ENCODE assay signal across 8 cellular contexts in genomic region chr21:42892931-42893660, GRCh38. TPM values are rescaled to one million over a fixed set of nuclear protein-coding genes. Genes with fewer than 3 reads are reported as not detected.
DNase-seq lines count a peak whose midpoint lies in the region; TF ChIP-seq lines count a peak whose summit lies in the region.

Gene NDUFV3 (plus strand): TSS chr21:42893309. CDS start chr21:42893334, 25 bp downstream.

- peak within 1 kb of the TSS; percentile 87 to 90 (median 88) for H3K4me3 Mint-ChIP-seq in nephron
- H3K4me3 Mint-ChIP-seq in stimulated activated naive CD8-positive, alpha-beta T cell treated with anti-CD3 and anti-CD28 coated beads, Interleukin-15, Interleukin-2, amounts not matched to agents 100 ng/mL and 50 ng/mL, for 24 hours: peak within 1 kb of the TSS; percentile 89

- no peaks in the 10 kb centered on the region for H3K9me3 Mint-ChIP-seq in nephron
- no peaks in the 10 kb centered on the region for H3K9me3 Mint-ChIP-seq in stimulated activated naive CD8-positive, alpha-beta T cell treated with anti-CD3 and anti-CD28 coated beads, Interleukin-15, Interleukin-2, amounts not matched to agents 100 ng/mL and 50 ng/mL, for 24 hours

- DNase-seq in ELF-1 (ENCODE audit: low read depth, low spot score) (peak; percentile 100), H7 (peak; percentile 99), M059J (ENCODE audit: low read depth) (peak; percentile 99), SHP77 (lab: John Stamatoyannopoulos, UW) (peak; percentile 97), fibroblast of pulmonary artery (ENCODE audit: low read depth) (peak; percentile 98)
- DNase-seq in activated effector memory CD4-positive, alpha-beta T cell treated with Interleukin-2 at 50 U/mL for 16 hours: peak; percentile 100

- peaks cover 4% of the 10 kb centered on the region for H3K36me3 Mint-ChIP-seq in nephron (ENCODE audit: low read depth)
- peaks cover 17% of the 10 kb centered on the region for H3K36me3 Mint-ChIP-seq in stimulated activated naive CD8-positive, alpha-beta T cell treated with anti-CD3 and anti-CD28 coated beads, Interleukin-15, Interleukin-2, amounts not matched to agents 100 ng/mL and 50 ng/mL, for 24 hours (ENCODE audit: low read depth)

- H3K4me1 Mint-ChIP-seq in nephron: peaks cover 6% of the 10 kb centered on the region
- H3K4me1 Mint-ChIP-seq in stimulated activated naive CD8-positive, alpha-beta T cell treated with anti-CD3 and anti-CD28 coated beads, Interleukin-15, Interleukin-2, amounts not matched to agents 100 ng/mL and 50 ng/mL, for 24 hours (ENCODE audit: low read depth): peaks cover 18% of the 10 kb centered on the region

- TF ChIP-seq CTCF in fibroblast of pulmonary artery (IDR thresholded peaks at IDR 0.05; ENCODE audit: low read length, missing control alignments): no peak
- TF ChIP-seq CTCF in nephron (IDR thresholded peaks at IDR 0.05; ENCODE audit: unreplicated experiment in 3 of 3): no peak

- H3K36me3 ChIP-seq in H7 (replicated peaks; ENCODE audit: control insufficient read depth, insufficient read depth, low read length): peaks cover 8% of the 10 kb centered on the region

- peak within 1 kb of the TSS; percentile 86 to 95 (median 92) for H3K27ac Mint-ChIP-seq in nephron
- peak within 1 kb of the TSS; percentile 89 for H3K27ac Mint-ChIP-seq in stimulated activated naive CD8-positive, alpha-beta T cell treated with anti-CD3 and anti-CD28 coated beads, Interleukin-15, Interleukin-2, amounts not matched to agents 100 ng/mL and 50 ng/mL, for 24 hours

- no peaks in the 10 kb centered on the region for H3K27me3 Mint-ChIP-seq in nephron (ENCODE audit: low read depth)
- no peaks in the 10 kb centered on the region for H3K27me3 Mint-ChIP-seq in stimulated activated naive CD8-positive, alpha-beta T cell treated with anti-CD3 and anti-CD28 coated beads, Interleukin-15, Interleukin-2, amounts not matched to agents 100 ng/mL and 50 ng/mL, for 24 hours

- no peaks in the 10 kb centered on the region for H3K27me3 ChIP-seq in H7 (ENCODE audit: control insufficient read depth, insufficient read depth, low read length)

- H3K4me3 ChIP-seq in H7 (ENCODE audit: insufficient read depth, low read depth, low read length): peak within 1 kb of the TSS; percentile 93
- H3K4me3 ChIP-seq in fibroblast of pulmonary artery (replicated peaks; ENCODE audit: low read depth, low read length): peak within 1 kb of the TSS; percentile 96

RNA-seq across cellular contexts. Expression of gene NDUFV3, which starts in this region (rescaled TPM):
- total RNA-seq in H7 (2014; rRNA removed; shearing (Covaris generic)): 40.5 and 41.9 TPM in 2 replicates
- 37.9 and 60.5 TPM in 2 replicates for total RNA-seq in M059J (2014; rRNA removed; shearing (Covaris generic))

Comparison
In these comparisons a context has a peak if more than half of its experiments do, and no peak if none do; other contexts are left out.
1. Peak in every context shown above with its lines: DNase-seq and H3K4me3 ChIP-seq.